In the genomic region with DNA sequence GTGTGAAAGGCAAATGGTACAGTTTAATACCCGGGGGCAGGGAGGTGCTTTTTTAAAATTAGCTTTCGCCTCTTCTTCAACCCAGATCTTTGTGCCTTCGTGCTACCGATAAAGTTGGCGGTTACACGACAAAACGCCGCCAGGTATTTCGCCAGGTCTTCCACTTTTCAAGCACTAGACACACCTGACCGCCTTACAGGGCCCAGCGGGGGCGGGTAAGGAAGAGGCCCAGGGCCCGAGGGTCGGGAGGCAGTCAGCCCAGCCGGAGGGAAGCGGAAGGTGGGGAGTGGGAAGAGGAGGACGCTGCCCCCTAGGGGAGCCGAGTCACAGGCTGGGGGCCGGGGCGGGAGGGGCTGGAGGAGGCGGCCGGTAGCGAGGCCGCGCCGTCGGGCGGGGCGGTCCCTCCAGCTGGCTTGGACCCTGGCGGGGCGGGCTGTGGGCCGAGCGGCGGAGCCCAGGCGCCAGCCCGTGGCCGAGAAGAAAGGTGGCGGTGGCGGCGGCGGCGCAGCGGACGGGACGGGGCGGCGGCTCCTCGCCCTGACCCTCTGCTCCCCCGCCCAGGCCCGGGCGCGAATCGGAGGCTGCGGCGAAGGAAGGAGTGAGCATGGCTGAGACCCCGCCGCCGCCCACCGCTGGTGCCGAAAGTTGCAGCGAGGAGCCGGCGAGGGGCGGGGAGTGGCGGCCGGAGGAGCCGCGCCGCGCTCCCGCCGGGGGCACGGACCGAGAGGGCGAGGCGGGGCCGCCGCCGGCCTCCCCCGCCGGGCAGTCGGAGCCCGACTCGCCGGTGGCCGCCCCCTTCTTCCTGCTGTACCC, we compare ENCODE assay signal across 8 cellular contexts. TPM values are rescaled to one million over a fixed set of nuclear protein-coding genes. Genes with fewer than 3 reads are reported as not detected.
DNase-seq lines count a peak whose midpoint lies in the region; ATAC-seq and TF ChIP-seq lines count a peak whose summit lies in the region.

No MANE protein-coding gene starts in this region.

- peak overlapping the region; percentile 91 for H3K27ac Mint-ChIP-seq in activated CD8-positive, alpha-beta T cell treated with anti-CD3 and anti-CD28 coated beads, Interleukin-2, amount 10 ng/mL, durations not matched to agents 7 days and 5 days

- peak; percentile 69 for ATAC-seq in HG03354 (IDR thresholded peaks at IDR 0.05; ENCODE audit: poor library complexity, severe bottlenecking, unreplicated experiment)
- peak; percentile 59 for ATAC-seq in activated CD8-positive, alpha-beta T cell treated with anti-CD3 and anti-CD28 coated beads, Interleukin-2, amount 10 ng/mL, durations not matched to agents 7 days and 5 days

- H3K9me3 Mint-ChIP-seq in activated CD8-positive, alpha-beta T cell treated with anti-CD3 and anti-CD28 coated beads, Interleukin-2, amount 10 ng/mL, durations not matched to agents 7 days and 5 days (ENCODE audit: insufficient read depth): no peaks in the 10 kb centered on the region

- peaks cover 23% of the 10 kb centered on the region for H3K4me1 Mint-ChIP-seq in activated CD8-positive, alpha-beta T cell treated with anti-CD3 and anti-CD28 coated beads, Interleukin-2, amount 10 ng/mL, durations not matched to agents 7 days and 5 days (ENCODE audit: low read depth)

- CTCF ChIA-PET in activated CD8-positive, alpha-beta T cell treated with anti-CD3 and anti-CD28 coated beads, Interleukin-2, amount 10 ng/mL, durations not matched to agents 7 days and 5 days (lab: Charles Lee): interaction anchor here (0.7 to 5.5 kb wide), 26 partner anchors 13 to 292 kb away, joined by 3 to 90 read pairs (median 4); a partner anchor contains a TSS

- H3K27me3 Mint-ChIP-seq in activated CD8-positive, alpha-beta T cell treated with anti-CD3 and anti-CD28 coated beads, Interleukin-2, amount 10 ng/mL, durations not matched to agents 7 days and 5 days (ENCODE audit: low read depth): no peaks in the 10 kb centered on the region

- POLR2A ChIA-PET in activated CD8-positive, alpha-beta T cell treated with anti-CD3 and anti-CD28 coated beads, Interleukin-2, amount 10 ng/mL, durations not matched to agents 7 days and 5 days (lab: Charles Lee): interaction anchor here (0.7 to 4.5 kb wide), 8 partner anchors 16 to 135 kb away, joined by 3 to 34 read pairs (median 4); a partner anchor contains a TSS

- DNase-seq in GM19238 (ENCODE audit: insufficient read length, low spot score): peak; percentile 61
- peak; percentile 79 for DNase-seq in NCI-H748 (lab: John Stamatoyannopoulos, UW; ENCODE audit: unreplicated experiment)
- DNase-seq in activated CD8-positive, alpha-beta T cell treated with anti-CD3 and anti-CD28 coated beads, Interleukin-2, amount 10 ng/mL, durations not matched to agents 7 days and 5 days: peak; percentile 69
- DNase-seq in effector CD8-positive, alpha-beta T cell (lab: John Stamatoyannopoulos, UW): peak; percentile 58
- peak; percentile 76 to 86 for DNase-seq in lung microvascular endothelial cell (ENCODE audit: low read depth in 2 of 2)
- DNase-seq in stimulated activated CD8-positive, alpha-beta memory T cell treated with anti-CD3 and anti-CD28 coated beads, Interleukin-2, amount 100 ng/mL, for 48 hours (ENCODE audit: low read depth in 2 of 2): peak; percentile 31 to 47

- H3K4me3 Mint-ChIP-seq in activated CD8-positive, alpha-beta T cell treated with anti-CD3 and anti-CD28 coated beads, Interleukin-2, amount 10 ng/mL, durations not matched to agents 7 days and 5 days: peak overlapping the region; percentile 91

- peak; percentile 39 for TF ChIP-seq CTCF in C4-2B (conservative IDR thresholded peaks at IDR 0.05)

- no peaks in the 10 kb centered on the region for H3K36me3 Mint-ChIP-seq in activated CD8-positive, alpha-beta T cell treated with anti-CD3 and anti-CD28 coated beads, Interleukin-2, amount 10 ng/mL, durations not matched to agents 7 days and 5 days (ENCODE audit: low read depth)

- peak overlapping the region; percentile 87 for H3K27ac ChIP-seq in C4-2B

RNA-seq across cellular contexts. Expression of a gene that starts 16.2 kb away (rescaled TPM):
- 10 to 100 TPM; 38.7 to 39.2 TPM for total RNA-seq in activated CD8-positive, alpha-beta T cell treated with anti-CD3 and anti-CD28 coated beads, Interleukin-2, amount 10 ng/mL, durations not matched to agents 7 days and 5 days
- 10.7 and 15.5 TPM in 2 replicates for total RNA-seq in lung microvascular endothelial cell

RNA-seq across cellular contexts. Expression of a gene that starts 17.2 kb away (rescaled TPM):
- 10 to 100 TPM; 35.1 to 43.2 TPM for total RNA-seq in activated CD8-positive, alpha-beta T cell treated with anti-CD3 and anti-CD28 coated beads, Interleukin-2, amount 10 ng/mL, durations not matched to agents 7 days and 5 days
- 21.8 and 30.2 TPM in 2 replicates for total RNA-seq in lung microvascular endothelial cell

RNA-seq across cellular contexts. Expression of a gene that starts 38.2 kb away (rescaled TPM):
- total RNA-seq in activated CD8-positive, alpha-beta T cell treated with anti-CD3 and anti-CD28 coated beads, Interleukin-2, amount 10 ng/mL, durations not matched to agents 7 days and 5 days: not detected
- not detected in 2 replicates for total RNA-seq in lung microvascular endothelial cell

Comparison
In these comparisons a context has a peak if more than half of its experiments do, and no peak if none do; other contexts are left out.
1. Peak in every context shown above with its lines: DNase-seq, ATAC-seq and H3K27ac ChIP-seq.